Comparison of ENCODE assay signal across 8 cellular contexts in the genomic region with DNA sequence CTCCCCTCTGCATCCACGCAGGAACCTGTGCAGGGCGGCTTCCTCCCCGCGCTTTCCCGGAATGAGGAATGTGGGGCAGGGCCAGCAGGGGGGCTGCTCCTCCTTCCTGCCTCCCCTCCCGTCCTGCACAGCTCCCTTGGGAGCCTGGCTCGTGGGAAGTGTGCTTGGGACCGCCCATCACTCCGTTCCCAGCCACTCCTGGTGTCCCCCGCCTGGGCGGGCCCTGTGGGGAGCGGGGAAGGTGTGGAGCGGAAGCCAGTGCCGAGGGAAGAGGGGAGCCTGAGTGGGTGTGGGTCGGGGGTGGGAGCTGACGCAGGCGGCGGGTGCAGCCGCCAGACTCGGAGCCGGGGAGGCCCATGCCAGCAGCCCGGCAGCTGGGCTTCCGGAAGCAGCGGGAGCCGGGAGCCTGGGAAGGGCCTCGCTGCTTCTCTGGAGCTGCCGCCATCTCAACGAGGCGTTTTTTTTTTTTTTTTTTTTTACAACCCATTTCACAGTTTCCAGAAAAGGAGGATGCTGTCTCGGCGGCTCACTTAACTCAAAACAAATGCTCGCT.
DNase-seq lines count a peak whose midpoint lies in the region; ATAC-seq lines count a peak whose summit lies in the region.

No MANE protein-coding gene starts in this region.

- ATAC-seq in GM18511 (IDR thresholded peaks at IDR 0.05; ENCODE audit: unreplicated experiment) (no peak), GM21717 (IDR thresholded peaks at IDR 0.05; ENCODE audit: unreplicated experiment) (no peak)

- peak; percentile 70 for DNase-seq in NCI-H2029 (lab: John Stamatoyannopoulos, UW)
- no peak for DNase-seq in NCI-H2029 treated with DMSO at 0.1 percent for 48 hours (lab: John Stamatoyannopoulos, UW)
- DNase-seq in SW480 (ENCODE audit: low spot score) = peak; percentile 94
- DNase-seq in head of caudate nucleus = peak; percentile 54 to 94 (median 83)
- DNase-seq in effector CD4-positive, alpha-beta T cell = no peak

- intact Hi-C loops in head of caudate nucleus (cut with DNase I) = no loop called here

- H3K4me3 ChIP-seq in rectal smooth muscle tissue (ENCODE audit: low read length) = peak overlapping the region; percentile 56

- no peak overlapping the region for H3K9ac ChIP-seq in rectal smooth muscle tissue (ENCODE audit: low read length)

- no peaks in the 10 kb centered on the region for H3K27me3 ChIP-seq in rectal smooth muscle tissue (ENCODE audit: control insufficient read depth, insufficient read depth, low read length)

- H3K27ac ChIP-seq in rectal smooth muscle tissue (ENCODE audit: low read depth, low read length) = peak overlapping the region; percentile 74

- no peaks in the 10 kb centered on the region for H3K36me3 ChIP-seq in rectal smooth muscle tissue (ENCODE audit: control insufficient read depth, insufficient read depth, low read length)

- H3K4me1 ChIP-seq in rectal smooth muscle tissue (ENCODE audit: control insufficient read depth, insufficient read depth, low read length) = peaks cover 26% of the 10 kb centered on the region

Comparison
In these comparisons a context has a peak if more than half of its experiments do, and no peak if none do; other contexts are left out.
1. DNase-seq: peak in NCI-H2029 (single experiment), SW480 (single experiment) and head of caudate nucleus (42 of 42); none in NCI-H2029 treated with DMSO at 0.1 percent for 48 hours (single experiment) and effector CD4-positive, alpha-beta T cell (single experiment).